ENCODE assay signal across 8 cellular contexts in genomic region chr19:19776206-19777008, GRCh38.
DNase-seq lines count a peak whose midpoint lies in the region; ATAC-seq and TF ChIP-seq lines count a peak whose summit lies in the region.

No MANE protein-coding gene starts in this region.

- 0 out of 2 replicates have a peak overlapping the region, but pooled peaks have one; percentile 51 for H2AFZ ChIP-seq in OCI-LY1 (ENCODE audit: low read length)

- no peaks in the 10 kb centered on the region for H3K9me2 ChIP-seq in OCI-LY1 (ENCODE audit: low read depth, low read length)

- peak; percentile 98 for ATAC-seq in GM21526 (IDR thresholded peaks at IDR 0.05; ENCODE audit: low FRiP score, unreplicated experiment)

- H4K20me1 ChIP-seq in OCI-LY1 (ENCODE audit: insufficient read depth, low read length): no peaks in the 10 kb centered on the region

- H3K9me3 ChIP-seq in OCI-LY1 (ENCODE audit: low read length): peaks cover 13% of the 10 kb centered on the region

- H3K79me2 ChIP-seq in OCI-LY1 (ENCODE audit: insufficient read depth, low read length): peaks cover 9% of the 10 kb centered on the region; the same call in 1 of the 2 replicates

- TF ChIP-seq CTCF in OCI-LY1 (IDR thresholded peaks at IDR 0.05; ENCODE audit: low read length): no peak

- peak overlapping the region; percentile 89 for H3K4me2 ChIP-seq in OCI-LY1 (ENCODE audit: low read length)

- H3K36me3 ChIP-seq in OCI-LY1 (ENCODE audit: insufficient read depth, low read length): peaks cover 35% of the 10 kb centered on the region

- H3K27me3 ChIP-seq in OCI-LY1 (ENCODE audit: insufficient read depth, low read length): no peaks in the 10 kb centered on the region

- H3K4me1 ChIP-seq in OCI-LY1 (ENCODE audit: insufficient read depth, low read length, severe bottlenecking): peaks cover 30% of the 10 kb centered on the region

- DNase-seq in DMS 273 (lab: John Stamatoyannopoulos, UW; ENCODE audit: unreplicated experiment) (peak; percentile 98), HuH-7 (ENCODE audit: low spot score) (peak; percentile 90), activated T-cell treated with anti-CD3 and anti-CD28 coated beads for 1 hour (ENCODE audit: low read depth) (peak; percentile 84), epidermal melanocyte (ENCODE audit: insufficient read length, low spot score) (peak; percentile 91), midbrain (lab: John Stamatoyannopoulos, UW) (peak; percentile 98)
- DNase-seq in stimulated activated CD8-positive, alpha-beta memory T cell treated with anti-CD3 and anti-CD28 coated beads, Interleukin-15, amount 100 ng/mL, for 48 hours (ENCODE audit: low read depth in 2 of 2): peak; percentile 86 to 89

- H3F3A ChIP-seq in OCI-LY1 (ENCODE audit: insufficient read depth, low read length): no peaks in the 10 kb centered on the region

- H3K9ac ChIP-seq in OCI-LY1 (ENCODE audit: low read length): peak overlapping the region; percentile 90

- H3K27ac ChIP-seq in OCI-LY1 (ENCODE audit: low read depth, low read length, poor library complexity, severe bottlenecking): peak overlapping the region; percentile 49

- peak overlapping the region; percentile 84 for H3K4me3 ChIP-seq in OCI-LY1 (ENCODE audit: low read depth, low read length, poor library complexity, severe bottlenecking)

Comparison
In these comparisons a context has a peak if more than half of its experiments do, and no peak if none do; other contexts are left out.
1. Peak in every context shown above with its lines: DNase-seq, ATAC-seq, H3K4me3 ChIP-seq and H3K27ac ChIP-seq.